In genomic region chr20:51732454-51732791, GRCh38 we compare ENCODE assay signal across 12 cellular contexts. TPM values are rescaled to one million over a fixed set of nuclear protein-coding genes. Genes with fewer than 3 reads are reported as not detected.
DNase-seq lines count a peak whose midpoint lies in the region; ATAC-seq and TF ChIP-seq lines count a peak whose summit lies in the region.
"Had no signal": no experiment of that assay in that cellular context is flagged by ENCODE, and none has a peak within 500 bp of the region (broad histone marks: within the 10 kb centered on the region; RNA-seq: fewer than 3 reads in every experiment).

No MANE protein-coding gene starts in this region.

- peak overlapping the region; percentile 10 to 92 (median 82) for H3K27ac ChIP-seq in dorsolateral prefrontal cortex
- H3K27ac ChIP-seq in muscle layer of duodenum (ENCODE audit: low read length) = peak overlapping the region; percentile 72

- no peak overlapping the region for H3K27ac Mint-ChIP-seq in activated naive CD4-positive, alpha-beta T cell treated with anti-CD3 and anti-CD28 coated beads for 36 hours
- H3K27ac Mint-ChIP-seq in activated naive CD4-positive, alpha-beta T cell treated with anti-CD3 and anti-CD28 coated beads, Interleukin-2, amount 10 ng/mL, durations not matched to agents 7 days and 5 days = no peak overlapping the region
- peak overlapping the region; percentile 6 for H3K27ac Mint-ChIP-seq in type B pancreatic cell
- H3K27ac Mint-ChIP-seq: dendritic cell treated with granulocyte-macrophage colony-stimulating factor and Interleukin-4, amounts not matched to agents 40 ng/mL and 50 ng/mL, for 4 days had no signal

- no peaks in the 10 kb centered on the region for H3K9me3 ChIP-seq in muscle layer of duodenum (ENCODE audit: control insufficient read depth in 1 of 2, low read length in 2 of 2)

- peak overlapping the region; percentile 26 for H3K4me3 Mint-ChIP-seq in activated naive CD4-positive, alpha-beta T cell treated with anti-CD3 and anti-CD28 coated beads for 36 hours
- H3K4me3 Mint-ChIP-seq in activated naive CD4-positive, alpha-beta T cell treated with anti-CD3 and anti-CD28 coated beads, Interleukin-2, amount 10 ng/mL, durations not matched to agents 7 days and 5 days = no peak overlapping the region
- no peak overlapping the region for H3K4me3 Mint-ChIP-seq in type B pancreatic cell
- H3K4me3 Mint-ChIP-seq: dendritic cell treated with granulocyte-macrophage colony-stimulating factor and Interleukin-4, amounts not matched to agents 40 ng/mL and 50 ng/mL, for 4 days had no signal

- H3K27me3 ChIP-seq in dorsolateral prefrontal cortex = no peaks in the 10 kb centered on the region
- no peaks in the 10 kb centered on the region for H3K27me3 ChIP-seq in muscle layer of duodenum (ENCODE audit: low read depth, low read length)
- no peaks in the 10 kb centered on the region for H3K27me3 ChIP-seq in H7 (ENCODE audit: control insufficient read depth, insufficient read depth, low read length)

- H3K4me3 ChIP-seq in dorsolateral prefrontal cortex (peak overlapping the region in 55 of 59 donors; percentile 5 to 59 (median 37)), muscle layer of duodenum (ENCODE audit: low read depth in 1 of 2, low read length in 2 of 2) (peak overlapping the region; percentile 31 to 46), H7 (ENCODE audit: insufficient read depth, low read depth, low read length) (no peak overlapping the region)

- no peak for TF ChIP-seq CTCF in dorsolateral prefrontal cortex (IDR thresholded peaks at IDR 0.05 in 54 of 56, conservative IDR thresholded peaks at IDR 0.05 in 2 of 56; ENCODE audit: low read depth in 1 of 56, partially characterized antibody in 56 of 56)
- TF ChIP-seq CTCF in type B pancreatic cell (conservative IDR thresholded peaks at IDR 0.05) = no peak

- H3K36me3 ChIP-seq in muscle layer of duodenum (ENCODE audit: control insufficient read depth in 1 of 2, insufficient read depth in 2 of 2, low read length in 2 of 2) (no peaks in the 10 kb centered on the region), H7 (replicated peaks; ENCODE audit: control insufficient read depth, insufficient read depth, low read length) (no peaks in the 10 kb centered on the region)

- peaks cover 0 to 14% of the 10 kb centered on the region in 2 donors for H3K4me1 ChIP-seq in muscle layer of duodenum (ENCODE audit: control insufficient read depth in 1 of 2, insufficient read depth in 2 of 2, low read length in 2 of 2)

- no peaks in the 10 kb centered on the region for H3K36me3 Mint-ChIP-seq in activated naive CD4-positive, alpha-beta T cell treated with anti-CD3 and anti-CD28 coated beads for 36 hours (ENCODE audit: low read depth)
- H3K36me3 Mint-ChIP-seq in activated naive CD4-positive, alpha-beta T cell treated with anti-CD3 and anti-CD28 coated beads, Interleukin-2, amount 10 ng/mL, durations not matched to agents 7 days and 5 days = no peaks in the 10 kb centered on the region
- peaks cover 3% of the 10 kb centered on the region for H3K36me3 Mint-ChIP-seq in type B pancreatic cell

- intact Hi-C loops in activated naive CD4-positive, alpha-beta T cell treated with anti-CD3 and anti-CD28 coated beads for 36 hours (cut with micrococcal nuclease) = no loop called here
- intact Hi-C loops in dorsolateral prefrontal cortex (cut with DNase I) = no loop called here

- H3K4me1 Mint-ChIP-seq in activated naive CD4-positive, alpha-beta T cell treated with anti-CD3 and anti-CD28 coated beads for 36 hours (ENCODE audit: low read depth) = peaks cover 6% of the 10 kb centered on the region
- H3K4me1 Mint-ChIP-seq in activated naive CD4-positive, alpha-beta T cell treated with anti-CD3 and anti-CD28 coated beads, Interleukin-2, amount 10 ng/mL, durations not matched to agents 7 days and 5 days = no peaks in the 10 kb centered on the region
- H3K4me1 Mint-ChIP-seq in type B pancreatic cell (ENCODE audit: unreplicated experiment) = peaks cover 26% of the 10 kb centered on the region

- CTCF ChIA-PET in activated naive CD4-positive, alpha-beta T cell treated with anti-CD3 and anti-CD28 coated beads for 36 hours (lab: Charles Lee) = interaction anchor here (1.0 kb wide), 1 partner anchor 32 kb away, joined by 5 read pairs; no protein-coding TSS in a partner anchor
- CTCF ChIA-PET in activated naive CD4-positive, alpha-beta T cell treated with anti-CD3 and anti-CD28 coated beads, Interleukin-2, amount 10 ng/mL, durations not matched to agents 7 days and 5 days (lab: Charles Lee) = no interaction called here

- no peak for ATAC-seq in GM18858 (IDR thresholded peaks at IDR 0.05; ENCODE audit: unreplicated experiment)

- no peaks in the 10 kb centered on the region for H3K9me3 Mint-ChIP-seq in activated naive CD4-positive, alpha-beta T cell treated with anti-CD3 and anti-CD28 coated beads for 36 hours
- no peaks in the 10 kb centered on the region for H3K9me3 Mint-ChIP-seq in activated naive CD4-positive, alpha-beta T cell treated with anti-CD3 and anti-CD28 coated beads, Interleukin-2, amount 10 ng/mL, durations not matched to agents 7 days and 5 days
- no peaks in the 10 kb centered on the region for H3K9me3 Mint-ChIP-seq in type B pancreatic cell
- H3K9me3 Mint-ChIP-seq: dendritic cell treated with granulocyte-macrophage colony-stimulating factor and Interleukin-4, amounts not matched to agents 40 ng/mL and 50 ng/mL, for 4 days had no signal

- peaks cover 2% of the 10 kb centered on the region for H3K27me3 Mint-ChIP-seq in activated naive CD4-positive, alpha-beta T cell treated with anti-CD3 and anti-CD28 coated beads for 36 hours (ENCODE audit: low read depth)
- H3K27me3 Mint-ChIP-seq in activated naive CD4-positive, alpha-beta T cell treated with anti-CD3 and anti-CD28 coated beads, Interleukin-2, amount 10 ng/mL, durations not matched to agents 7 days and 5 days = peaks cover 15% of the 10 kb centered on the region
- no peaks in the 10 kb centered on the region for H3K27me3 Mint-ChIP-seq in type B pancreatic cell
- H3K27me3 Mint-ChIP-seq: dendritic cell treated with granulocyte-macrophage colony-stimulating factor and Interleukin-4, amounts not matched to agents 40 ng/mL and 50 ng/mL, for 4 days had no signal

- no peak for DNase-seq in activated naive CD4-positive, alpha-beta T cell treated with anti-CD3 and anti-CD28 coated beads for 36 hours
- no peak for DNase-seq in activated naive CD4-positive, alpha-beta T cell treated with anti-CD3 and anti-CD28 coated beads, Interleukin-2, amount 10 ng/mL, durations not matched to agents 7 days and 5 days
- peak in 1 of 10 donors; percentile 32 for DNase-seq in dorsolateral prefrontal cortex
- no peak for DNase-seq in type B pancreatic cell (ENCODE audit: extremely low spot score, unreplicated experiment)
- DNase-seq in H7 = no peak
- DNase-seq in activated CD4-positive, alpha-beta T cell treated with anti-CD3 and anti-CD28 coated beads, Interleukin-2, amount 50 U/mL, for 1 hour = no peak
- DNase-seq: activated CD4-positive, alpha-beta T cell treated with anti-CD3 and anti-CD28 coated beads for 48 hours; NCI-H1105 treated with DMSO at 0.1 percent for 48 hours; OCI-M1 had no signal

RNA-seq across cellular contexts. Expression of gene ATP9A, which starts 35.8 kb away (rescaled TPM):
- total RNA-seq in activated naive CD4-positive, alpha-beta T cell treated with anti-CD3 and anti-CD28 coated beads for 36 hours = under 1 TPM; 0.12 to 0.17 TPM
- total RNA-seq in dorsolateral prefrontal cortex (100 to 1,000 TPM; 142 to 325 (median 243) TPM), type B pancreatic cell (ENCODE audit: low replicate concordance) (43.5 and 55.8 TPM in 2 replicates)
- 1.6 and 2.1 TPM in 2 replicates for total RNA-seq in H7 (2014; rRNA removed; shearing (Covaris generic))

Comparison
In these comparisons a context has a peak if more than half of its experiments do, and no peak if none do; other contexts are left out.
1. RNA of gene ATP9A, which starts 35.8 kb away (total RNA-seq): 142 to 325 TPM in dorsolateral prefrontal cortex and 43.5 to 55.8 TPM in type B pancreatic cell; 1.6 to 2.1 TPM in H7 and 0.12 to 0.17 TPM in activated naive CD4-positive, alpha-beta T cell treated with anti-CD3 and anti-CD28 coated beads for 36 hours; every median in the first group is over 10 times any median in the second.